In genomic region chr3:32238027-32238815, GRCh38 we compare ENCODE assay signal across 1 cellular context.
A peak's percentile ranks its signal among the peaks of the same experiment; 100 is the strongest.
TF ChIP-seq lines count a peak whose summit lies in the region.

A gene with protein sequence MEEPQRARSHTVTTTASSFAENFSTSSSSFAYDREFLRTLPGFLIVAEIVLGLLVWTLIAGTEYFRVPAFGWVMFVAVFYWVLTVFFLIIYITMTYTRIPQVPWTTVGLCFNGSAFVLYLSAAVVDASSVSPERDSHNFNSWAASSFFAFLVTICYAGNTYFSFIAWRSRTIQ (plus strand): TSS chr3:32238680. CDS start chr3:32238973, 293 bp downstream.

TF ChIP-seq in HepG2, 621 proteins besides CTCF, POLR2A, EP300 and RAD21 (continued from another document and continues in another):
- no peak; the same call in 1 of the 2 replicates for TF ChIP-seq ZNF776 (CRISPR knock-in tag; IDR thresholded peaks at IDR 0.05)
- peak; percentile 63; the same call in 1 of the 2 replicates for TF ChIP-seq KIAA2018 (CRISPR knock-in tag; IDR thresholded peaks at IDR 0.05; ENCODE audit: borderline replicate concordance)
- TF ChIP-seq ZNF619 (CRISPR knock-in tag; IDR thresholded peaks at IDR 0.05) = peak; percentile 38; the same call in 1 of the 2 replicates
- peak; percentile 93 for TF ChIP-seq ZNF605 (CRISPR knock-in tag; IDR thresholded peaks at IDR 0.05)
- no peak; the same call in 1 of the 2 replicates for TF ChIP-seq ZNF761 (CRISPR knock-in tag; conservative IDR thresholded peaks at IDR 0.05)
- TF ChIP-seq, protein P1, sequence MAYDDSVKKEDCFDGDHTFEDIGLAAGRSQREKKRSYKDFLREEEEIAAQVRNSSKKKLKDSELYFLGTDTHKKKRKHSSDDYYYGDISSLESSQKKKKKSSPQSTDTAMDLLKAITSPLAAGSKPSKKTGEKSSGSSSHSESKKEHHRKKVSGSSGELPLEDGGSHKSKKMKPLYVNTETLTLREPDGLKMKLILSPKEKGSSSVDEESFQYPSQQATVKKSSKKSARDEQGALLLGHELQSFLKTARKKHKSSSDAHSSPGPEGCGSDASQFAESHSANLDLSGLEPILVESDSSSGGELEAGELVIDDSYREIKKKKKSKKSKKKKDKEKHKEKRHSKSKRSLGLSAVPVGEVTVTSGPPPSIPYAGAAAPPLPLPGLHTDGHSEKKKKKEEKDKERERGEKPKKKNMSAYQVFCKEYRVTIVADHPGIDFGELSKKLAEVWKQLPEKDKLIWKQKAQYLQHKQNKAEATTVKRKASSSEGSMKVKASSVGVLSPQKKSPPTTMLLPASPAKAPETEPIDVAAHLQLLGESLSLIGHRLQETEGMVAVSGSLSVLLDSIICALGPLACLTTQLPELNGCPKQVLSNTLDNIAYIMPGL (CRISPR knock-in tag; IDR thresholded peaks at IDR 0.05; ENCODE audit: borderline replicate concordance in 1 of 2, low read depth in 1 of 2) = 0 out of 4 replicates have a peak, but pooled peaks have one; percentile 14 to 38
- no peak; the same call in none of the 2 replicates for TF ChIP-seq GFI1 (CRISPR knock-in tag; IDR thresholded peaks at IDR 0.05; ENCODE audit: borderline replicate concordance)
- no peak for TF ChIP-seq ZNF256 (CRISPR knock-in tag; conservative IDR thresholded peaks at IDR 0.05)
- TF ChIP-seq MBD4 (IDR thresholded peaks at IDR 0.05; ENCODE audit: borderline replicate concordance, low read length) = no peak
- peak; percentile 83; the same call in 1 of the 2 replicates for TF ChIP-seq ZBTB4 (CRISPR knock-in tag; IDR thresholded peaks at IDR 0.05; ENCODE audit: borderline replicate concordance)
- no peak for TF ChIP-seq SRSF4 (IDR thresholded peaks at IDR 0.05; ENCODE audit: low read depth, low read length, poor library complexity, severe bottlenecking)
- peak; percentile 82; the same call in 1 of the 2 replicates for TF ChIP-seq KAT8 (CRISPR knock-in tag; IDR thresholded peaks at IDR 0.05)
- TF ChIP-seq REST (IDR thresholded peaks at IDR 0.05; ENCODE audit: borderline replicate concordance in 1 of 2, low read depth in 1 of 2, low read length in 2 of 2) = 0 out of 4 replicates have a peak, but pooled peaks of 1 of the 2 experiments have one; percentile 16
- TF ChIP-seq ZSCAN31 (CRISPR knock-in tag; IDR thresholded peaks at IDR 0.05; ENCODE audit: low read depth) = peak; percentile 29; the same call in 1 of the 2 replicates
- no peak for TF ChIP-seq ZNF207 (IDR thresholded peaks at IDR 0.05; ENCODE audit: borderline replicate concordance)
- no peak for TF ChIP-seq HNF1A (IDR thresholded peaks at IDR 0.05; ENCODE audit: low read depth)
- no peak; the same call in 1 of the 2 replicates for TF ChIP-seq HNF1A (CRISPR knock-in tag; IDR thresholded peaks at IDR 0.05; ENCODE audit: borderline replicate concordance)
- TF ChIP-seq ZFAT (CRISPR knock-in tag; conservative IDR thresholded peaks at IDR 0.05) = no peak
- peak; percentile 66 for TF ChIP-seq RARA (CRISPR knock-in tag; IDR thresholded peaks at IDR 0.05)
- TF ChIP-seq SIX4 (CRISPR knock-in tag; IDR thresholded peaks at IDR 0.05) = no peak
- no peak for TF ChIP-seq NCOA1 (CRISPR knock-in tag; IDR thresholded peaks at IDR 0.05)
- peak; percentile 34; the same call in 1 of the 2 replicates for TF ChIP-seq ATF2 (CRISPR knock-in tag; IDR thresholded peaks at IDR 0.05)
- no peak for TF ChIP-seq NFATC3 (CRISPR knock-in tag; IDR thresholded peaks at IDR 0.05)
- 0 out of 2 replicates have a peak, but pooled peaks have one; percentile 9 for TF ChIP-seq HMG20B (CRISPR knock-in tag; conservative IDR thresholded peaks at IDR 0.05)
- TF ChIP-seq TOE1 (CRISPR knock-in tag; IDR thresholded peaks at IDR 0.05) = 0 out of 2 replicates have a peak, but pooled peaks have one; percentile 64
- no peak for TF ChIP-seq ATF4 (CRISPR knock-in tag; IDR thresholded peaks at IDR 0.05)
- TF ChIP-seq ZNF589 (CRISPR knock-in tag; conservative IDR thresholded peaks at IDR 0.05) = no peak
- TF ChIP-seq ZFP36L2 (CRISPR knock-in tag; IDR thresholded peaks at IDR 0.05) = no peak
- no peak for TF ChIP-seq ZFYVE20 (CRISPR knock-in tag; IDR thresholded peaks at IDR 0.05; ENCODE audit: borderline replicate concordance, low read depth)
